8 cellular contexts compared by ENCODE assay signal in genomic region chr2:239882335-239882734, GRCh38.
A peak's percentile ranks its signal among the peaks of the same experiment; 100 is the strongest.
DNase-seq lines count a peak whose midpoint lies in the region; ATAC-seq and TF ChIP-seq lines count a peak whose summit lies in the region.

No MANE protein-coding gene starts in this region.

- H3K4me3 ChIP-seq in HEK293 (ENCODE audit: low read depth, low read length) (no peak overlapping the region), body of pancreas (no peak overlapping the region), kidney epithelial cell (ENCODE audit: low read depth, low read length) (no peak overlapping the region)

- H3K36me3 ChIP-seq in HEK293 (ENCODE audit: control insufficient read depth in 2 of 2, insufficient read depth in 1 of 2, low read length in 2 of 2), result no peaks in the 10 kb centered on the region
- no peaks in the 10 kb centered on the region for H3K36me3 ChIP-seq in body of pancreas (replicated peaks in 1 of 2; ENCODE audit: insufficient read depth in 1 of 2, low read depth in 2 of 2)
- no peaks in the 10 kb centered on the region for H3K36me3 ChIP-seq in kidney epithelial cell (ENCODE audit: control insufficient read depth, insufficient read depth, low read length)

- DNase-seq in AML-193 (lab: John Stamatoyannopoulos, UW) (peak; percentile 27 to 40), T-helper 2 cell (peak in 4 of 5 experiments; percentile 13 to 54 (median 40)), body of pancreas (peak; percentile 55 to 68 (median 58)), kidney epithelial cell (ENCODE audit: low read depth) (no peak), RKO (ENCODE audit: low spot score) (no peak)
- peak; percentile 41 to 54 for DNase-seq in stimulated activated CD4-positive, alpha-beta T cell treated with anti-CD3 and anti-CD28 coated beads, Interleukin-4, amount 100 ng/mL, for 4 hours

- H3K9me3 ChIP-seq in HEK293 (ENCODE audit: control insufficient read depth, insufficient read depth, low read depth, low read length) (no peaks in the 10 kb centered on the region), body of pancreas (peaks cover 0 to 4% (median 0%) of the 10 kb centered on the region in 3 donors)

- POLR2A ChIA-PET in HEK293 (lab: Yijun Ruan, JAX), result no interaction called here

- H3K27ac ChIP-seq in HEK293 (ENCODE audit: extremely low read depth, low read depth, low read length) (no peak overlapping the region; the same call in 1 of the 2 replicates), body of pancreas (no peak overlapping the region)

- CTCF ChIA-PET in HEK293 (lab: Yijun Ruan, JAX), result interaction anchor here (0.6 to 1.7 kb wide), 11 partner anchors 9 to 1770 kb away, joined by 3 to 10 read pairs (median 4); no protein-coding TSS in a partner anchor

- H3K4me1 ChIP-seq in HEK293 (ENCODE audit: control insufficient read depth, insufficient read depth, low read length) (peaks cover 6% of the 10 kb centered on the region), body of pancreas (no peaks in the 10 kb centered on the region)

- WGBS in body of pancreas, 2 donors, result 18 to 22% methylated on average over 5 of the region's 5 CpGs

- H3K27me3 ChIP-seq in body of pancreas (no peaks in the 10 kb centered on the region), kidney epithelial cell (ENCODE audit: control insufficient read depth, insufficient read depth, low read length) (no peaks in the 10 kb centered on the region)

- intact Hi-C loops in body of pancreas (cut with DNase I), result loop anchor here (5.0 kb wide), 1 partner anchor 850 kb away; no protein-coding TSS in a partner anchor

- TF ChIP-seq CTCF in HEK293 (tag by site-specific recombination; IDR thresholded peaks at IDR 0.05), result no peak
- TF ChIP-seq CTCF in body of pancreas (IDR thresholded peaks at IDR 0.05), result peak; percentile 43 to 60 (median 52)
- peak; percentile 30 for TF ChIP-seq CTCF in kidney epithelial cell (IDR thresholded peaks at IDR 0.05; ENCODE audit: insufficient read depth, low read length, poor library complexity, severe bottlenecking)

- TF ChIP-seq POLR2A in body of pancreas (IDR thresholded peaks at IDR 0.05), result no peak

- ATAC-seq in body of pancreas (peak; percentile 52), GM18868 (IDR thresholded peaks at IDR 0.05; ENCODE audit: unreplicated experiment) (no peak)

TF ChIP-seq in HEK293, 187 proteins besides CTCF, POLR2A, EP300 and RAD21:
- no peak for TF ChIP-seq ZNF423 (tag by site-specific recombination; IDR thresholded peaks at IDR 0.05)
- no peak for TF ChIP-seq ZNF223 (tag by site-specific recombination; IDR thresholded peaks at IDR 0.05)
- peak; percentile 24; the same call in 1 of the 2 replicates for TF ChIP-seq ZNF654 (tag by site-specific recombination; IDR thresholded peaks at IDR 0.05; ENCODE audit: low read depth)
- TF ChIP-seq SCRT2 (tag by site-specific recombination; IDR thresholded peaks at IDR 0.05), result peak; percentile 36; the same call in 1 of the 2 replicates

Comparison
In these comparisons a context has a peak if more than half of its experiments do, and no peak if none do; other contexts are left out.
1. DNase-seq: peak in AML-193 (2 of 2), T-helper 2 cell (4 of 5), body of pancreas (4 of 4) and stimulated activated CD4-positive, alpha-beta T cell treated with anti-CD3 and anti-CD28 coated beads, Interleukin-4, amount 100 ng/mL, for 4 hours (2 of 2); none in kidney epithelial cell (single experiment) and RKO (single experiment).